In the genomic region with DNA sequence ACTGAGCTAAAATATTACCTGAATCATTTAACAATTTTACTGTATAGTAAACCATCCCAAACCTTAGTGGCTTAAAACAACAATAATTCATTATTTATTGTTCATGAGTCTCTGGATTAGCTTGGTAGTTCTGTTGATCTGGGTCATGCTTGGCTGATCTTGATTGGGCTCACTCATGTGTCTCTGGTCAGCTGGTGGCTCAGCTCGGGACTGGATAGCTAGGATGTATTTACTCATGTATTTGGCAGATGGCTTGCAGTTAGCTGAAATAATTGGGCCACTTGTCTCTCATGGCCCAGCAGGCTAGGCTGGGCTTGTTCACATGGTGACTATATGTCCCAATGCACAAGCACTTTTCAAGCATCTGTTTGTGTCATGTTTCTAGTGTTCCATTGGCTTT, we compare ENCODE assay signal across 15 cellular contexts.
DNase-seq lines count a peak whose midpoint lies in the region; ATAC-seq and FAIRE-seq lines count a peak whose summit lies in the region.
"Had no signal": no experiment of that assay in that cellular context is flagged by ENCODE, and none has a peak within 500 bp of the region (broad histone marks: within the 10 kb centered on the region; RNA-seq: fewer than 3 reads in every experiment).

No MANE protein-coding gene starts in this region.

- ATAC-seq in GM18511 (IDR thresholded peaks at IDR 0.05; ENCODE audit: unreplicated experiment) (no peak), GM19455 (IDR thresholded peaks at IDR 0.05; ENCODE audit: unreplicated experiment) (no peak), GM21723 (IDR thresholded peaks at IDR 0.05; ENCODE audit: unreplicated experiment) (no peak), GM19452 (IDR thresholded peaks at IDR 0.05; ENCODE audit: unreplicated experiment) (no peak)
- ATAC-seq: left ventricle myocardium superior had no signal

- DNase-seq in DMS79 (lab: John Stamatoyannopoulos, UW) (peak; percentile 92), NCI-H2029 treated with DMSO at 0.1 percent for 48 hours (lab: John Stamatoyannopoulos, UW) (peak; percentile 90), NCI-H69 (lab: John Stamatoyannopoulos, UW) (peak; percentile 86)
- DNase-seq: activated CD8-positive, alpha-beta memory T cell treated with anti-CD3 and anti-CD28 coated beads for 24 hours; activated gamma-delta T cell; aorta; Karpas-422; left ventricle myocardium superior; stimulated activated CD4-positive, alpha-beta T cell treated with anti-CD3 and anti-CD28 coated beads, Interleukin-12 subunit alpha, Interleukin-12 subunit beta, amount 100 ng/mL, for 4 hours had no signal

- FAIRE-seq in islet of Langerhans (lab: Jason Lieb, UNC), result peak; percentile 60
- FAIRE-seq: colon had no signal
